32 cellular contexts compared by ENCODE assay signal in the genomic region with DNA sequence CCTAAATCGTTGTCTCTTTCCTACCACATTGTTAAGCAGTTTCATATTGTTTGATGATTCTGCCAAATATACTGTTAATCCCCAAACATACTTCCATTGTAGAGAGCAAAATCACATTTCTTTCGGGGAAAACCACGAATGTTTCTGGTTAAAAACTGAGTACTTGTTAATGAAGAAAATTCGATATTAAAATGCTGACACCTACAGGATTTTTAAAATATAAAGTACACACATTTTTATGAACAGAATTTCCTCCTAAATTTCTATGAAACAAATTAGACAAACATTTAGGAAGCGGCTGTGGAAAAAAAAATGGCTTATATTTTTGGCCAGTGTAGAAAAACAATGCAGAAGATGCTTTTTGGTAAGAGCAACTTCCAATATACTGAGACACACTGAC.
"Had no signal": no experiment of that assay in that cellular context is flagged by ENCODE, and none has a peak within 500 bp of the region (broad histone marks: within the 10 kb centered on the region; RNA-seq: fewer than 3 reads in every experiment).

No MANE protein-coding gene starts in this region.

- FAIRE-seq: colon, RCC 7860 had no signal

- H2AFZ ChIP-seq: PC-9 had no signal

- H3K27me3 Mint-ChIP-seq: activated CD8-positive, alpha-beta T cell treated with anti-CD3 and anti-CD28 coated beads for 36 hours; activated naive CD4-positive, alpha-beta T cell treated with anti-CD3 and anti-CD28 coated beads, Interleukin-2, amount 50 U/mL, for 24 hours; activated naive CD8-positive, alpha-beta T cell treated with anti-CD3 and anti-CD28 coated beads, Interleukin-2, amount 10 ng/mL, durations not matched to agents 7 days and 5 days; activated T-helper 17 cell treated with anti-CD3 and anti-CD28 coated beads, Interleukin-2, amount 50 U/mL, for 72 hours had no signal

- H3K4me3 Mint-ChIP-seq: activated CD8-positive, alpha-beta T cell treated with anti-CD3 and anti-CD28 coated beads for 36 hours; activated naive CD4-positive, alpha-beta T cell treated with anti-CD3 and anti-CD28 coated beads, Interleukin-2, amount 50 U/mL, for 24 hours; activated naive CD8-positive, alpha-beta T cell treated with anti-CD3 and anti-CD28 coated beads, Interleukin-2, amount 10 ng/mL, durations not matched to agents 7 days and 5 days; activated T-cell treated with anti-CD3 and anti-CD28 coated beads, Interleukin-2, amount 50 U/mL, for 72 hours; activated T-helper 17 cell treated with anti-CD3 and anti-CD28 coated beads, Interleukin-2, amount 50 U/mL, for 72 hours had no signal

- DNase-seq: activated CD4-positive, alpha-beta T cell treated with anti-CD3 and anti-CD28 coated beads for 1 hour; activated CD4-positive, alpha-beta T cell treated with anti-CD3 and anti-CD28 coated beads for 48 hours; activated CD4-positive, alpha-beta T cell treated with anti-CD3 and anti-CD28 coated beads, Interleukin-2, amount 50 U/mL, for 4 hours; activated CD4-positive, CD25-positive, alpha-beta regulatory T cell; activated CD8-positive, alpha-beta T cell treated with anti-CD3 and anti-CD28 coated beads for 36 hours; activated effector memory CD4-positive, alpha-beta T cell treated with anti-CD3 and anti-CD28 coated beads, Interleukin-2, amount 50 U/mL, for 16 hours; activated naive CD4-positive, alpha-beta T cell; activated naive CD8-positive, alpha-beta T cell treated with anti-CD3 and anti-CD28 coated beads, Interleukin-2, amount 10 ng/mL, durations not matched to agents 7 days and 5 days; activated T-cell treated with anti-CD3 and anti-CD28 coated beads, Interleukin-2, amount 50 U/mL, for 1 hour; activated T-cell treated with anti-CD3 and anti-CD28 coated beads, Interleukin-2, amount 50 U/mL, for 72 hours; amygdala; cerebellar nuclear complex; MG63; NCI-H1048; NCI-H1105 treated with DMSO at 0.1 percent for 48 hours; NCI-H1436 treated with DMSO at 0.1 percent for 48 hours; NCI-H1694 treated with DMSO at 0.1 percent for 48 hours; NCI-H2029; NCI-H345; NCI-H524 treated with DMSO at 0.1 percent for 48 hours; NK-92 treated with Interleukin-12 subunit alpha and Interleukin-12 subunit beta, amount 100 ng/mL, for 24 hours; PC-9; SIG-M5; T1000; WERI-Rb-1 had no signal

- H3K4me2 ChIP-seq: PC-9 had no signal

- ATAC-seq: activated CD8-positive, alpha-beta T cell treated with anti-CD3 and anti-CD28 coated beads for 36 hours; activated T-cell treated with anti-CD3 and anti-CD28 coated beads, Interleukin-2, amount 50 U/mL, for 72 hours; activated T-helper 17 cell treated with anti-CD3 and anti-CD28 coated beads, Interleukin-2, amount 50 U/mL, for 72 hours; Right ventricle myocardium inferior had no signal

- H3K27me3 ChIP-seq: ascending aorta, MG63 had no signal

- H3K4me1 Mint-ChIP-seq: activated naive CD4-positive, alpha-beta T cell treated with anti-CD3 and anti-CD28 coated beads, Interleukin-2, amount 50 U/mL, for 24 hours; activated naive CD8-positive, alpha-beta T cell treated with anti-CD3 and anti-CD28 coated beads, Interleukin-2, amount 10 ng/mL, durations not matched to agents 7 days and 5 days; activated T-helper 17 cell treated with anti-CD3 and anti-CD28 coated beads, Interleukin-2, amount 50 U/mL, for 72 hours had no signal

- H3K9me3 Mint-ChIP-seq: activated CD8-positive, alpha-beta T cell treated with anti-CD3 and anti-CD28 coated beads for 36 hours; activated naive CD4-positive, alpha-beta T cell treated with anti-CD3 and anti-CD28 coated beads, Interleukin-2, amount 50 U/mL, for 24 hours; activated naive CD8-positive, alpha-beta T cell treated with anti-CD3 and anti-CD28 coated beads, Interleukin-2, amount 10 ng/mL, durations not matched to agents 7 days and 5 days; activated T-cell treated with anti-CD3 and anti-CD28 coated beads, Interleukin-2, amount 50 U/mL, for 72 hours; activated T-helper 17 cell treated with anti-CD3 and anti-CD28 coated beads, Interleukin-2, amount 50 U/mL, for 72 hours had no signal

- H3K4me1 ChIP-seq: ascending aorta had no signal

- H3K9me3 ChIP-seq: ascending aorta, MG63 had no signal

- H3K27ac ChIP-seq: ascending aorta, PC-9, RWPE1, WERI-Rb-1 had no signal

- H3K27ac Mint-ChIP-seq: activated CD8-positive, alpha-beta T cell treated with anti-CD3 and anti-CD28 coated beads for 36 hours; activated naive CD4-positive, alpha-beta T cell treated with anti-CD3 and anti-CD28 coated beads, Interleukin-2, amount 50 U/mL, for 24 hours; activated naive CD8-positive, alpha-beta T cell treated with anti-CD3 and anti-CD28 coated beads, Interleukin-2, amount 10 ng/mL, durations not matched to agents 7 days and 5 days; activated T-cell treated with anti-CD3 and anti-CD28 coated beads, Interleukin-2, amount 50 U/mL, for 72 hours; activated T-helper 17 cell treated with anti-CD3 and anti-CD28 coated beads, Interleukin-2, amount 50 U/mL, for 72 hours had no signal

- H3K4me3 ChIP-seq: ascending aorta, MG63, PC-9 had no signal
